8 cellular contexts compared by ENCODE assay signal in genomic region chr19:10087296-10088061, GRCh38. TPM values are rescaled to one million over a fixed set of nuclear protein-coding genes. Genes with fewer than 3 reads are reported as not detected.
DNase-seq lines count a peak whose midpoint lies in the region; ATAC-seq and TF ChIP-seq lines count a peak whose summit lies in the region.

No MANE protein-coding gene starts in this region.

- no peaks in the 10 kb centered on the region for H4K20me1 ChIP-seq in MM.1S (ENCODE audit: insufficient read depth, low read length)

- peak overlapping the region; percentile 90; the same call in 1 of the 2 replicates for H3K4me2 ChIP-seq in MM.1S (ENCODE audit: low read depth, low read length)

- H3K36me3 Mint-ChIP-seq in Caco-2 (ENCODE audit: insufficient read depth, unreplicated experiment) (peaks cover 9% of the 10 kb centered on the region), osteocyte (ENCODE audit: unreplicated experiment) (peaks cover 16% of the 10 kb centered on the region)

- H3K27me3 ChIP-seq in Caco-2 (replicated peaks; ENCODE audit: control insufficient read depth, insufficient read depth, low read length) (no peaks in the 10 kb centered on the region), MM.1S (replicated peaks; ENCODE audit: insufficient read depth, low read length) (peaks cover 4% of the 10 kb centered on the region; the same call in 1 of the 2 replicates), duodenal mucosa (ENCODE audit: control insufficient read depth in 1 of 2, insufficient read depth in 2 of 2, low read length in 2 of 2) (no peaks in the 10 kb centered on the region)

- H3K27me3 Mint-ChIP-seq in Caco-2 (ENCODE audit: insufficient read depth, unreplicated experiment) (no peaks in the 10 kb centered on the region), osteocyte (ENCODE audit: unreplicated experiment) (peaks cover 5% of the 10 kb centered on the region)

- H3K4me1 ChIP-seq in Caco-2, result no peaks in the 10 kb centered on the region
- H3K4me1 ChIP-seq in MM.1S (ENCODE audit: low read length), result 0 out of 2 replicates have a peak, but pooled peaks cover 4% of the 10 kb centered on the region
- peaks cover 4 to 5% of the 10 kb centered on the region in 2 donors for H3K4me1 ChIP-seq in duodenal mucosa (ENCODE audit: control insufficient read depth in 1 of 2, insufficient read depth in 2 of 2, low read length in 2 of 2)

- ATAC-seq in GM18909 (IDR thresholded peaks at IDR 0.05; ENCODE audit: poor library complexity, unreplicated experiment) (no peak), HG03280 (IDR thresholded peaks at IDR 0.05; ENCODE audit: unreplicated experiment) (no peak)

- H3K36me3 ChIP-seq in Caco-2 (ENCODE audit: control insufficient read depth, insufficient read depth, low read length) (no peaks in the 10 kb centered on the region), MM.1S (replicated peaks; ENCODE audit: insufficient read depth, low read length) (no peaks in the 10 kb centered on the region), duodenal mucosa (ENCODE audit: control insufficient read depth in 1 of 2, insufficient read depth in 2 of 2, low read length in 2 of 2) (peaks cover 10 to 29% of the 10 kb centered on the region in 2 donors)

- peaks cover 5% of the 10 kb centered on the region; the same call in 1 of the 2 replicates for H3F3A ChIP-seq in MM.1S (ENCODE audit: insufficient read depth, low read length)

- H3K9me3 Mint-ChIP-seq in Caco-2 (ENCODE audit: unreplicated experiment) (no peaks in the 10 kb centered on the region), osteocyte (ENCODE audit: unreplicated experiment) (no peaks in the 10 kb centered on the region)

- no peak for TF ChIP-seq CTCF in Caco-2 (IDR thresholded peaks at IDR 0.05; ENCODE audit: insufficient read depth in 1 of 2, low read depth in 1 of 2, low read length in 1 of 2, severe bottlenecking in 1 of 2, unreplicated experiment in 1 of 2)
- TF ChIP-seq CTCF in MM.1S (IDR thresholded peaks at IDR 0.05; ENCODE audit: low read length), result no peak
- no peak for TF ChIP-seq CTCF in osteocyte (IDR thresholded peaks at IDR 0.05)

- intact Hi-C loops in Caco-2 (cut with micrococcal nuclease; ENCODE audit: unreplicated experiment), result no loop called here

- H3K9me2 ChIP-seq in MM.1S (replicated peaks; ENCODE audit: insufficient read depth, low read length), result no peaks in the 10 kb centered on the region

- no peak overlapping the region for H3K9ac ChIP-seq in MM.1S (ENCODE audit: low read length)
- peak overlapping the region in 1 of 2 donors; percentile 88 for H3K9ac ChIP-seq in duodenal mucosa (ENCODE audit: low read depth in 1 of 2, low read length in 2 of 2)

- CTCF ChIA-PET in Caco-2 (lab: Charles Lee), result no interaction called here

- BruUV-seq in Caco-2 (replicated peaks; lab: Mats Ljungman, UMichigan), result no TSS peak

- H3K27ac ChIP-seq in MM.1S (ENCODE audit: low read length) (no peak overlapping the region), duodenal mucosa (ENCODE audit: low read depth, low read length) (no peak overlapping the region)

- H3K27ac Mint-ChIP-seq in Caco-2 (ENCODE audit: unreplicated experiment) (no peak overlapping the region), osteocyte (ENCODE audit: unreplicated experiment) (peak overlapping the region; percentile 7)

- no peak overlapping the region for H2AFZ ChIP-seq in MM.1S (ENCODE audit: low read length)

- H3K4me3 Mint-ChIP-seq in Caco-2 (ENCODE audit: unreplicated experiment) (peak overlapping the region; percentile 89), osteocyte (ENCODE audit: unreplicated experiment) (peak overlapping the region; percentile 77)

- H3K4me1 Mint-ChIP-seq in Caco-2 (ENCODE audit: low read depth, unreplicated experiment), result no peaks in the 10 kb centered on the region
- H3K4me1 Mint-ChIP-seq in osteocyte (ENCODE audit: unreplicated experiment), result peaks cover 5% of the 10 kb centered on the region

- DNase-seq in Caco-2 (no peak), MM.1S (no peak), osteocyte (ENCODE audit: extremely low spot score, unreplicated experiment) (no peak), NCI-H1105 treated with DMSO at 0.1 percent for 48 hours (lab: John Stamatoyannopoulos, UW) (no peak), NCI-H1436 treated with DMSO at 0.1 percent for 48 hours (lab: John Stamatoyannopoulos, UW) (no peak)

- no peaks in the 10 kb centered on the region for H3K9me3 ChIP-seq in Caco-2
- no peaks in the 10 kb centered on the region for H3K9me3 ChIP-seq in MM.1S (replicated peaks; ENCODE audit: insufficient read depth, low read length)
- no peaks in the 10 kb centered on the region for H3K9me3 ChIP-seq in duodenal mucosa (ENCODE audit: control insufficient read depth in 1 of 2, low read length in 2 of 2)

- peaks cover 12% of the 10 kb centered on the region; the same call in 1 of the 2 replicates for H3K79me2 ChIP-seq in MM.1S (ENCODE audit: low read length)

- POLR2A ChIA-PET in Caco-2 (lab: Charles Lee), result no interaction called here

- H3K4me3 ChIP-seq in Caco-2 (ENCODE audit: low read depth, low read length) (no peak overlapping the region), MM.1S (ENCODE audit: low read length) (no peak overlapping the region), duodenal mucosa (ENCODE audit: low read depth in 1 of 2, low read length in 2 of 2) (peak overlapping the region; percentile 75 to 86)

RNA-seq across cellular contexts. Expression of gene SHFL, which starts 1.4 kb away (rescaled TPM):
- total RNA-seq in Caco-2 (2022) (3.6 and 6.2 TPM in 2 replicates), osteocyte (35.9 and 38.7 TPM in 2 replicates)

RNA-seq across cellular contexts. Expression of gene ANGPTL6, which starts 15.0 kb away (rescaled TPM):
- 0.23 and 0.49 TPM in 2 replicates for total RNA-seq in Caco-2 (2022)
- 0.18 and 0.21 TPM in 2 replicates for total RNA-seq in osteocyte

RNA-seq across cellular contexts. Expression of gene PPAN, which starts 18.7 kb away (rescaled TPM):
- total RNA-seq in Caco-2 (2022) (61.0 and 62.8 TPM in 2 replicates), osteocyte (34.4 and 40.9 TPM in 2 replicates)

RNA-seq across cellular contexts. Expression of gene P2RY11, which starts 24.0 kb away (rescaled TPM):
- 18.4 and 18.6 TPM in 2 replicates for total RNA-seq in Caco-2 (2022)
- 11.8 and 15.7 TPM in 2 replicates for total RNA-seq in osteocyte

RNA-seq across cellular contexts. Expression of gene EIF3G, which starts 32.2 kb away (rescaled TPM):
- 214 and 229 TPM in 2 replicates for total RNA-seq in Caco-2 (2022)
- total RNA-seq in osteocyte, result 209 and 217 TPM in 2 replicates

Comparison
In these comparisons a context has a peak if more than half of its experiments do, and no peak if none do; other contexts are left out.
1. H3K4me3 ChIP-seq: peak in duodenal mucosa (2 of 2); none in Caco-2 (single experiment) and MM.1S (single experiment).